In genomic region chr6:145732788-145733187, GRCh38 we compare ENCODE assay signal across 24 cellular contexts. TPM values are rescaled to one million over a fixed set of nuclear protein-coding genes. Genes with fewer than 3 reads are reported as not detected.
DNase-seq lines count a peak whose midpoint lies in the region; ATAC-seq and TF ChIP-seq lines count a peak whose summit lies in the region.
"Had no signal": no experiment of that assay in that cellular context is flagged by ENCODE, and none has a peak within 500 bp of the region (broad histone marks: within the 10 kb centered on the region; RNA-seq: fewer than 3 reads in every experiment).

No MANE protein-coding gene starts in this region.

- no peaks in the 10 kb centered on the region for H3K27me3 Mint-ChIP-seq in MCF 10A (ENCODE audit: insufficient read depth, unreplicated experiment)
- H3K27me3 Mint-ChIP-seq in activated CD4-positive, alpha-beta T cell treated with anti-CD3 and anti-CD28 coated beads, Interleukin-2, amount 10 ng/mL, durations not matched to agents 24 days and 14 days: no peaks in the 10 kb centered on the region
- H3K27me3 Mint-ChIP-seq: activated naive CD8-positive, alpha-beta T cell treated with anti-CD3 and anti-CD28 coated beads for 36 hours; stimulated activated memory B cell treated with anti-CD40 and anti-IgM and Interleukin-4, amounts not matched to agents 10 μg/mL and 1 μg/mL and 100 μg/mL, for 72 hours; T-helper 17 cell had no signal

- BruUV-seq in MCF 10A (replicated peaks; lab: Mats Ljungman, UMichigan): no TSS peak

- no peaks in the 10 kb centered on the region for H3K27me3 ChIP-seq in breast epithelium
- no peaks in the 10 kb centered on the region for H3K27me3 ChIP-seq in endocrine pancreas (ENCODE audit: control insufficient read depth, insufficient read depth, low read length)
- H3K27me3 ChIP-seq: SJSA1 had no signal

- peak; percentile 5 for TF ChIP-seq CTCF in MCF 10A (IDR thresholded peaks at IDR 0.05; ENCODE audit: unreplicated experiment)
- no peak for TF ChIP-seq CTCF in breast epithelium (IDR thresholded peaks at IDR 0.05)
- TF ChIP-seq CTCF in omental fat pad (IDR thresholded peaks at IDR 0.05): no peak

- H3K36me3 ChIP-seq in breast epithelium (no peaks in the 10 kb centered on the region), endocrine pancreas (ENCODE audit: control insufficient read depth, insufficient read depth, low read length) (no peaks in the 10 kb centered on the region)
- H3K36me3 ChIP-seq: SJSA1 had no signal

- H3K9me3 Mint-ChIP-seq in MCF 10A (ENCODE audit: unreplicated experiment): peaks cover 14% of the 10 kb centered on the region
- H3K9me3 Mint-ChIP-seq in activated CD4-positive, alpha-beta T cell treated with anti-CD3 and anti-CD28 coated beads, Interleukin-2, amount 10 ng/mL, durations not matched to agents 24 days and 14 days: peaks cover 15% of the 10 kb centered on the region
- H3K9me3 Mint-ChIP-seq: HFFc6 had no signal

- H3K27ac ChIP-seq in breast epithelium: no peak overlapping the region
- H3K27ac ChIP-seq: C4-2B, SJSA1, skin epidermis had no signal

- H3K4me1 Mint-ChIP-seq in MCF 10A (ENCODE audit: insufficient read depth, unreplicated experiment): no peaks in the 10 kb centered on the region
- H3K4me1 Mint-ChIP-seq in activated CD4-positive, alpha-beta T cell treated with anti-CD3 and anti-CD28 coated beads, Interleukin-2, amount 10 ng/mL, durations not matched to agents 24 days and 14 days: peaks cover 14% of the 10 kb centered on the region

- POLR2A ChIA-PET in MCF 10A (lab: Yijun Ruan, JAX): interaction anchor here (0.5 to 7.1 kb wide), 9 partner anchors 34 to 203 kb away, joined by 3 to 158 read pairs (median 3); partner anchors contain the start of gene FBXO30

- ATAC-seq in GM18868 (IDR thresholded peaks at IDR 0.05; ENCODE audit: unreplicated experiment): no peak
- ATAC-seq in omental fat pad (ENCODE audit: low FRiP score): no peak
- ATAC-seq: mucosa of descending colon; stimulated activated memory B cell treated with anti-CD40 and anti-IgM and Interleukin-4, amounts not matched to agents 10 μg/mL and 1 μg/mL and 100 μg/mL, for 72 hours; T-helper 17 cell; WTC11 had no signal

- CTCF ChIA-PET in MCF 10A (lab: Yijun Ruan, JAX): interaction anchor here (0.6 to 3.0 kb wide), 6 partner anchors 13 to 1085 kb away, joined by 3 to 24 read pairs (median 4); partner anchors contain the start of gene FBXO30

- peaks cover 11 to 15% of the 10 kb centered on the region in 2 donors for H3K9me3 ChIP-seq in breast epithelium
- no peaks in the 10 kb centered on the region for H3K9me3 ChIP-seq in endocrine pancreas (ENCODE audit: control insufficient read depth, low read length)
- H3K9me3 ChIP-seq: SJSA1 had no signal

- H3K4me3 Mint-ChIP-seq in MCF 10A (ENCODE audit: unreplicated experiment): no peak overlapping the region
- H3K4me3 Mint-ChIP-seq in activated CD4-positive, alpha-beta T cell treated with anti-CD3 and anti-CD28 coated beads, Interleukin-2, amount 10 ng/mL, durations not matched to agents 24 days and 14 days: no peak overlapping the region
- H3K4me3 Mint-ChIP-seq: activated naive CD8-positive, alpha-beta T cell treated with anti-CD3 and anti-CD28 coated beads for 36 hours; HFFc6; stimulated activated memory B cell treated with anti-CD40 and anti-IgM and Interleukin-4, amounts not matched to agents 10 μg/mL and 1 μg/mL and 100 μg/mL, for 72 hours; T-helper 17 cell; WTC11 had no signal

- no peak overlapping the region for H3K27ac Mint-ChIP-seq in MCF 10A (ENCODE audit: low read depth, unreplicated experiment)
- H3K27ac Mint-ChIP-seq in activated CD4-positive, alpha-beta T cell treated with anti-CD3 and anti-CD28 coated beads, Interleukin-2, amount 10 ng/mL, durations not matched to agents 24 days and 14 days: no peak overlapping the region
- H3K27ac Mint-ChIP-seq: activated naive CD8-positive, alpha-beta T cell treated with anti-CD3 and anti-CD28 coated beads for 36 hours; activated T-helper 2 cell treated with anti-CD3 and anti-CD28 coated beads, Interferon-gamma antibody, Interleukin-2, Interleukin-4, amounts not matched to agents 10 μg/mL and 5 μg/mL and 100 μg/mL, durations not matched to agents 14 hours and 24 hours and 36 hours; HFFc6; stimulated activated memory B cell treated with anti-CD40 and anti-IgM and Interleukin-4, amounts not matched to agents 10 μg/mL and 1 μg/mL and 100 μg/mL, for 72 hours; T-helper 17 cell; WTC11 had no signal

- peak overlapping the region; percentile 52 for H3K9ac ChIP-seq in endocrine pancreas (ENCODE audit: control insufficient read depth, insufficient read depth, low read length)

- intact Hi-C loops in MCF 10A (cut with micrococcal nuclease): loop anchor here (10.0 kb wide), 2 partner anchors 812 to 972 kb away; partner anchors contain the start of gene RAB32
- intact Hi-C loops in breast epithelium (cut with DNase I; ENCODE audit: low total_unique reads): loop anchor here (5.0 kb wide), 1 partner anchor 370 kb away; no protein-coding TSS in a partner anchor
- intact Hi-C loops in activated CD4-positive, alpha-beta T cell treated with anti-CD3 and anti-CD28 coated beads, Interleukin-2, amount 10 ng/mL, durations not matched to agents 24 days and 14 days (cut with micrococcal nuclease): loop anchor here (10.0 kb wide), 1 partner anchor 1578 kb away; the partner anchor contains the start of gene STX11

- H3K4me1 ChIP-seq in breast epithelium: no peaks in the 10 kb centered on the region
- peaks cover 23% of the 10 kb centered on the region for H3K4me1 ChIP-seq in endocrine pancreas (ENCODE audit: control insufficient read depth, insufficient read depth, low read length)

- no peaks in the 10 kb centered on the region for H3K36me3 Mint-ChIP-seq in MCF 10A (ENCODE audit: insufficient read depth, unreplicated experiment)
- H3K36me3 Mint-ChIP-seq in activated CD4-positive, alpha-beta T cell treated with anti-CD3 and anti-CD28 coated beads, Interleukin-2, amount 10 ng/mL, durations not matched to agents 24 days and 14 days (ENCODE audit: low read depth): no peaks in the 10 kb centered on the region

- H3K4me3 ChIP-seq in breast epithelium (no peak overlapping the region), endocrine pancreas (ENCODE audit: control insufficient read depth, insufficient read depth, low read length) (no peak overlapping the region)
- H3K4me3 ChIP-seq: mucosa of descending colon, SJSA1, skin epidermis had no signal

- no peak for DNase-seq in MCF 10A (ENCODE audit: unreplicated experiment)
- DNase-seq in breast epithelium (ENCODE audit: low spot score in 2 of 2): no peak
- peak; percentile 68 for DNase-seq in NCI-H69 (lab: John Stamatoyannopoulos, UW)
- DNase-seq in omental fat pad (ENCODE audit: low spot score): no peak
- DNase-seq in activated CD4-positive, alpha-beta T cell treated with anti-CD3 and anti-CD28 coated beads, Interleukin-2, amount 10 ng/mL, durations not matched to agents 24 days and 14 days: no peak
- no peak for DNase-seq in SKM-1 treated with dmso at 0.1 percent for 144 hours (lab: John Stamatoyannopoulos, UW; ENCODE audit: unreplicated experiment)
- DNase-seq: activated CD4-positive, alpha-beta T cell treated with anti-CD3 and anti-CD28 coated beads, Interleukin-2, amount 50 U/mL, for 48 hours; activated CD8-positive, alpha-beta memory T cell treated with anti-CD3 and anti-CD28 coated beads, Interleukin-2, amount 50 U/mL, for 48 hours; activated naive CD8-positive, alpha-beta T cell treated with anti-CD3 and anti-CD28 coated beads for 36 hours; GDM1; HFFc6; hypothalamus; mucosa of descending colon; NCI-H226; stimulated activated CD4-positive, alpha-beta T cell treated with anti-CD3 and anti-CD28 coated beads, Interleukin-2, amount 100 ng/mL, for 24 hours; T-helper 17 cell had no signal

- no peak for TF ChIP-seq POLR2A in breast epithelium (IDR thresholded peaks at IDR 0.05)

RNA-seq across cellular contexts. Expression of gene EPM2A, which starts 2.5 kb away (rescaled TPM):
- 4.8 and 5.1 TPM in 2 replicates for total RNA-seq in MCF 10A (2022)
- total RNA-seq in breast epithelium: 10 to 100 TPM; 14.1 to 19.5 (median 15.7) TPM
- total RNA-seq in omental fat pad: 10 to 100 TPM; 11.2 to 15.3 (median 14.1) TPM
- 4.2 and 4.6 TPM in 2 replicates for total RNA-seq in activated CD4-positive, alpha-beta T cell treated with anti-CD3 and anti-CD28 coated beads, Interleukin-2, amount 10 ng/mL, durations not matched to agents 24 days and 14 days
